ENCODE assay signal across 25 cellular contexts in genomic region chr6:161346717-161347504, GRCh38.
DNase-seq lines count a peak whose midpoint lies in the region; ATAC-seq and TF ChIP-seq lines count a peak whose summit lies in the region.
"Had no signal": no experiment of that assay in that cellular context is flagged by ENCODE, and none has a peak within 500 bp of the region (broad histone marks: within the 10 kb centered on the region; RNA-seq: fewer than 3 reads in every experiment).

No MANE protein-coding gene starts in this region.

- H3K36me3 ChIP-seq in mammary epithelial cell (ENCODE audit: insufficient read depth, low read length): no peaks in the 10 kb centered on the region

- no peak overlapping the region for H3K27ac Mint-ChIP-seq in MCF 10A (ENCODE audit: low read depth, unreplicated experiment)
- no peak overlapping the region for H3K27ac Mint-ChIP-seq in stimulated activated memory B cell treated with anti-CD40 and anti-IgM and Interleukin-4, amounts not matched to agents 10 μg/mL and 1 μg/mL and 100 μg/mL, for 72 hours
- H3K27ac Mint-ChIP-seq in stimulated activated effector memory CD8-positive, alpha-beta T cell treated with anti-CD3 and anti-CD28 coated beads, Interleukin-12 subunit alpha, Interleukin-12 subunit beta, amount 100 ng/mL, for 72 hours: no peak overlapping the region
- H3K27ac Mint-ChIP-seq: B cell; CD8-positive, alpha-beta memory T cell had no signal

- CTCF ChIA-PET in MCF 10A (lab: Yijun Ruan, JAX) (interaction anchor here (0.6 kb wide), 1 partner anchor 84 kb away, joined by 3 read pairs; no protein-coding TSS in a partner anchor), mammary epithelial cell (lab: Charles Lee; ENCODE audit: low non-redundant PET) (no interaction called here)

- no peak overlapping the region for H3K27ac ChIP-seq in mammary epithelial cell (ENCODE audit: insufficient read depth, low read depth, low read length)
- peak overlapping the region; percentile 26 for H3K27ac ChIP-seq in epithelial cell of prostate
- H3K27ac ChIP-seq: 22Rv1, GM23248 had no signal

- TF ChIP-seq CTCF in MCF 10A (IDR thresholded peaks at IDR 0.05; ENCODE audit: unreplicated experiment) (no peak), mammary epithelial cell (conservative IDR thresholded peaks at IDR 0.05 in 1 of 2, IDR thresholded peaks at IDR 0.05 in 1 of 2; ENCODE audit: extremely low read depth in 1 of 2, insufficient read depth in 1 of 2, low read depth in 1 of 2, low read length in 2 of 2) (no peak)

- in situ Hi-C loops in mammary epithelial cell (cut with MboI; ENCODE audit: low sequenced_read_pairs in 2 of 2): no loop called here

- no peaks in the 10 kb centered on the region for H4K20me1 ChIP-seq in mammary epithelial cell (ENCODE audit: insufficient read depth, low read length)

- no peak overlapping the region for H3K9ac ChIP-seq in mammary epithelial cell (ENCODE audit: insufficient read depth, low read length)
- H3K9ac ChIP-seq: GM23248 had no signal

- ATAC-seq in stimulated activated memory B cell treated with anti-CD40 and anti-IgM and Interleukin-4, amounts not matched to agents 10 μg/mL and 1 μg/mL and 100 μg/mL, for 72 hours: peak; percentile 18
- ATAC-seq in stimulated activated effector memory CD8-positive, alpha-beta T cell treated with anti-CD3 and anti-CD28 coated beads, Interleukin-12 subunit alpha, Interleukin-12 subunit beta, amount 100 ng/mL, for 72 hours: no peak
- ATAC-seq in HG02840 (IDR thresholded peaks at IDR 0.05; ENCODE audit: low FRiP score, unreplicated experiment): no peak

- DNase-seq in MCF 10A (ENCODE audit: unreplicated experiment) (peak; percentile 15), mammary epithelial cell (no peak), epithelial cell of prostate (ENCODE audit: low read depth, low spot score) (no peak), GM19240 (ENCODE audit: insufficient read length, low spot score) (no peak)
- DNase-seq in stimulated activated effector memory CD8-positive, alpha-beta T cell treated with anti-CD3 and anti-CD28 coated beads, Interleukin-12 subunit alpha, Interleukin-12 subunit beta, amount 100 ng/mL, for 72 hours (ENCODE audit: low spot score in 2 of 2): no peak
- DNase-seq: Calu3; CD8-positive, alpha-beta memory T cell; DMS153; DND-41; GM23248; H7; KBM-7; NCI-H1048; NCI-H1417; NCI-H1694; NCI-H2029 treated with DMSO at 0.1 percent for 48 hours; NCI-H2227 treated with DMSO at 0.1 percent for 48 hours; NCI-H526 treated with DMSO at 0.1 percent for 48 hours; RPMI8226; SHP77 had no signal

- peaks cover 7% of the 10 kb centered on the region for H3K4me1 ChIP-seq in mammary epithelial cell (ENCODE audit: insufficient read depth, low read length)

- no peaks in the 10 kb centered on the region for H3K27me3 ChIP-seq in mammary epithelial cell (ENCODE audit: insufficient read depth, low read length)

- H3K27me3 Mint-ChIP-seq in MCF 10A (ENCODE audit: insufficient read depth, unreplicated experiment): no peaks in the 10 kb centered on the region
- H3K27me3 Mint-ChIP-seq in stimulated activated memory B cell treated with anti-CD40 and anti-IgM and Interleukin-4, amounts not matched to agents 10 μg/mL and 1 μg/mL and 100 μg/mL, for 72 hours: peaks cover 2% of the 10 kb centered on the region
- H3K27me3 Mint-ChIP-seq: B cell had no signal

- H2AFZ ChIP-seq in mammary epithelial cell (ENCODE audit: low read depth, low read length): no peak overlapping the region
- H2AFZ ChIP-seq: GM23248 had no signal

- H3K4me2 ChIP-seq in mammary epithelial cell (ENCODE audit: insufficient read depth, low read depth, low read length): no peak overlapping the region

- H3K4me3 Mint-ChIP-seq in MCF 10A (ENCODE audit: unreplicated experiment): no peak overlapping the region
- no peak overlapping the region for H3K4me3 Mint-ChIP-seq in stimulated activated memory B cell treated with anti-CD40 and anti-IgM and Interleukin-4, amounts not matched to agents 10 μg/mL and 1 μg/mL and 100 μg/mL, for 72 hours
- no peak overlapping the region for H3K4me3 Mint-ChIP-seq in stimulated activated effector memory CD8-positive, alpha-beta T cell treated with anti-CD3 and anti-CD28 coated beads, Interleukin-12 subunit alpha, Interleukin-12 subunit beta, amount 100 ng/mL, for 72 hours
- H3K4me3 Mint-ChIP-seq: B cell; CD14-positive monocyte; CD8-positive, alpha-beta memory T cell had no signal

- no peaks in the 10 kb centered on the region for H3K9me3 Mint-ChIP-seq in MCF 10A (ENCODE audit: unreplicated experiment)
- H3K9me3 Mint-ChIP-seq in stimulated activated memory B cell treated with anti-CD40 and anti-IgM and Interleukin-4, amounts not matched to agents 10 μg/mL and 1 μg/mL and 100 μg/mL, for 72 hours: no peaks in the 10 kb centered on the region
- no peaks in the 10 kb centered on the region for H3K9me3 Mint-ChIP-seq in stimulated activated effector memory CD8-positive, alpha-beta T cell treated with anti-CD3 and anti-CD28 coated beads, Interleukin-12 subunit alpha, Interleukin-12 subunit beta, amount 100 ng/mL, for 72 hours
- H3K9me3 Mint-ChIP-seq: CD14-positive monocyte; CD8-positive, alpha-beta memory T cell had no signal

- POLR2A ChIA-PET in MCF 10A (lab: Yijun Ruan, JAX): interaction anchor here (1.0 kb wide), 1 partner anchor 9 kb away, joined by 3 read pairs; no protein-coding TSS in a partner anchor

- dilution Hi-C loops in mammary epithelial cell (cut with HindIII; ENCODE audit: low sequenced_read_pairs): no loop called here

- no peaks in the 10 kb centered on the region for H3K9me3 ChIP-seq in mammary epithelial cell (replicated peaks; ENCODE audit: insufficient read depth, low read length)

- no peaks in the 10 kb centered on the region for H3K4me1 Mint-ChIP-seq in MCF 10A (ENCODE audit: insufficient read depth, unreplicated experiment)
- H3K4me1 Mint-ChIP-seq in stimulated activated memory B cell treated with anti-CD40 and anti-IgM and Interleukin-4, amounts not matched to agents 10 μg/mL and 1 μg/mL and 100 μg/mL, for 72 hours: no peaks in the 10 kb centered on the region
- H3K4me1 Mint-ChIP-seq in stimulated activated effector memory CD8-positive, alpha-beta T cell treated with anti-CD3 and anti-CD28 coated beads, Interleukin-12 subunit alpha, Interleukin-12 subunit beta, amount 100 ng/mL, for 72 hours: no peaks in the 10 kb centered on the region
- H3K4me1 Mint-ChIP-seq: B cell; CD8-positive, alpha-beta memory T cell had no signal

- no peak overlapping the region for H3K4me3 ChIP-seq in mammary epithelial cell (replicated peaks in 1 of 3; ENCODE audit: insufficient read depth in 1 of 3, low read depth in 2 of 3, low read length in 3 of 3)
- H3K4me3 ChIP-seq: GM23248 had no signal

- BruUV-seq in MCF 10A (replicated peaks; lab: Mats Ljungman, UMichigan): no TSS peak
- BruUV-seq in mammary epithelial cell (replicated peaks; lab: Mats Ljungman, UMichigan): no TSS peak

- H3K36me3 Mint-ChIP-seq in MCF 10A (ENCODE audit: insufficient read depth, unreplicated experiment): no peaks in the 10 kb centered on the region
- H3K36me3 Mint-ChIP-seq in stimulated activated memory B cell treated with anti-CD40 and anti-IgM and Interleukin-4, amounts not matched to agents 10 μg/mL and 1 μg/mL and 100 μg/mL, for 72 hours: no peaks in the 10 kb centered on the region
- H3K36me3 Mint-ChIP-seq in stimulated activated effector memory CD8-positive, alpha-beta T cell treated with anti-CD3 and anti-CD28 coated beads, Interleukin-12 subunit alpha, Interleukin-12 subunit beta, amount 100 ng/mL, for 72 hours: no peaks in the 10 kb centered on the region
- H3K36me3 Mint-ChIP-seq: CD14-positive monocyte; CD8-positive, alpha-beta memory T cell had no signal

- intact Hi-C loops in MCF 10A (cut with micrococcal nuclease) (no loop called here), mammary epithelial cell (cut with micrococcal nuclease) (no loop called here)

- no peaks in the 10 kb centered on the region for H3K79me2 ChIP-seq in mammary epithelial cell (ENCODE audit: insufficient read depth, low read length)

- WGBS in mammary epithelial cell (ENCODE audit: low coverage, missing lambda C conversion rate): 91% methylated on average over 5 of the region's 5 CpGs
